1 cellular context compared by ENCODE assay signal in genomic region chr15:45402162-45402954, GRCh38.
TF ChIP-seq lines count a peak whose summit lies in the region.

No MANE protein-coding gene starts in this region.

TF ChIP-seq in K562, 482 proteins besides CTCF, POLR2A, EP300 and RAD21 (continued from another document and continues in another):
- TF ChIP-seq, protein P1, sequence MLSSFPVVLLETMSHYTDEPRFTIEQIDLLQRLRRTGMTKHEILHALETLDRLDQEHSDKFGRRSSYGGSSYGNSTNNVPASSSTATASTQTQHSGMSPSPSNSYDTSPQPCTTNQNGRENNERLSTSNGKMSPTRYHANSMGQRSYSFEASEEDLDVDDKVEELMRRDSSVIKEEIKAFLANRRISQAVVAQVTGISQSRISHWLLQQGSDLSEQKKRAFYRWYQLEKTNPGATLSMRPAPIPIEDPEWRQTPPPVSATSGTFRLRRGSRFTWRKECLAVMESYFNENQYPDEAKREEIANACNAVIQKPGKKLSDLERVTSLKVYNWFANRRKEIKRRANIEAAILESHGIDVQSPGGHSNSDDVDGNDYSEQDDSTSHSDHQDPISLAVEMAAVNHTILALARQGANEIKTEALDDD (IDR thresholded peaks at IDR 0.05): no peak
- no peak for TF ChIP-seq MCM2 (IDR thresholded peaks at IDR 0.05; ENCODE audit: low read depth)
- TF ChIP-seq SP1 (CRISPR knock-in tag; IDR thresholded peaks at IDR 0.05): peak; percentile 66
- TF ChIP-seq ZNF253 (CRISPR knock-in tag; conservative IDR thresholded peaks at IDR 0.05): no peak
- TF ChIP-seq RCOR1 (IDR thresholded peaks at IDR 0.05; ENCODE audit: borderline replicate concordance in 1 of 2, low read depth in 2 of 2, low read length in 2 of 2): no peak; a peak in 2 of 4 replicates
- TF ChIP-seq, protein P2, sequence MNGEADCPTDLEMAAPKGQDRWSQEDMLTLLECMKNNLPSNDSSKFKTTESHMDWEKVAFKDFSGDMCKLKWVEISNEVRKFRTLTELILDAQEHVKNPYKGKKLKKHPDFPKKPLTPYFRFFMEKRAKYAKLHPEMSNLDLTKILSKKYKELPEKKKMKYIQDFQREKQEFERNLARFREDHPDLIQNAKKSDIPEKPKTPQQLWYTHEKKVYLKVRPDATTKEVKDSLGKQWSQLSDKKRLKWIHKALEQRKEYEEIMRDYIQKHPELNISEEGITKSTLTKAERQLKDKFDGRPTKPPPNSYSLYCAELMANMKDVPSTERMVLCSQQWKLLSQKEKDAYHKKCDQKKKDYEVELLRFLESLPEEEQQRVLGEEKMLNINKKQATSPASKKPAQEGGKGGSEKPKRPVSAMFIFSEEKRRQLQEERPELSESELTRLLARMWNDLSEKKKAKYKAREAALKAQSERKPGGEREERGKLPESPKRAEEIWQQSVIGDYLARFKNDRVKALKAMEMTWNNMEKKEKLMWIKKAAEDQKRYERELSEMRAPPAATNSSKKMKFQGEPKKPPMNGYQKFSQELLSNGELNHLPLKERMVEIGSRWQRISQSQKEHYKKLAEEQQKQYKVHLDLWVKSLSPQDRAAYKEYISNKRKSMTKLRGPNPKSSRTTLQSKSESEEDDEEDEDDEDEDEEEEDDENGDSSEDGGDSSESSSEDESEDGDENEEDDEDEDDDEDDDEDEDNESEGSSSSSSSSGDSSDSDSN (IDR thresholded peaks at IDR 0.05; ENCODE audit: borderline replicate concordance in 1 of 2, low read depth in 2 of 2, low read length in 2 of 2): peak; percentile 99 to 100
- no peak for TF ChIP-seq CBX3 (IDR thresholded peaks at IDR 0.05; ENCODE audit: borderline replicate concordance in 1 of 2, low read length in 2 of 2)
- TF ChIP-seq PTTG1 (tag; IDR thresholded peaks at IDR 0.05; ENCODE audit: low read depth): no peak
- TF ChIP-seq, protein P3, sequence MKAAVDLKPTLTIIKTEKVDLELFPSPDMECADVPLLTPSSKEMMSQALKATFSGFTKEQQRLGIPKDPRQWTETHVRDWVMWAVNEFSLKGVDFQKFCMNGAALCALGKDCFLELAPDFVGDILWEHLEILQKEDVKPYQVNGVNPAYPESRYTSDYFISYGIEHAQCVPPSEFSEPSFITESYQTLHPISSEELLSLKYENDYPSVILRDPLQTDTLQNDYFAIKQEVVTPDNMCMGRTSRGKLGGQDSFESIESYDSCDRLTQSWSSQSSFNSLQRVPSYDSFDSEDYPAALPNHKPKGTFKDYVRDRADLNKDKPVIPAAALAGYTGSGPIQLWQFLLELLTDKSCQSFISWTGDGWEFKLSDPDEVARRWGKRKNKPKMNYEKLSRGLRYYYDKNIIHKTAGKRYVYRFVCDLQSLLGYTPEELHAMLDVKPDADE (conservative IDR thresholded peaks at IDR 0.05; ENCODE audit: control insufficient read depth, low read depth, low read length): peak; percentile 22; the same call in 1 of the 2 replicates
- no peak for TF ChIP-seq PTRF (tag; IDR thresholded peaks at IDR 0.05)
- no peak for TF ChIP-seq HEY1 (CRISPR knock-in tag; IDR thresholded peaks at IDR 0.05; ENCODE audit: borderline replicate concordance)
- no peak for TF ChIP-seq ZNF3 (CRISPR knock-in tag; IDR thresholded peaks at IDR 0.05)
- TF ChIP-seq PCBP2 (IDR thresholded peaks at IDR 0.05; ENCODE audit: low read depth, low read length, poor library complexity, severe bottlenecking): no peak
- TF ChIP-seq MAFK (IDR thresholded peaks at IDR 0.05; ENCODE audit: low read length): no peak
- 0 out of 2 replicates have a peak, but pooled peaks have one; percentile 45 for TF ChIP-seq BRD4 (IDR thresholded peaks at IDR 0.05)
- no peak for TF ChIP-seq DLX4 (CRISPR knock-in tag; IDR thresholded peaks at IDR 0.05)
- TF ChIP-seq CBFA2T2 (conservative IDR thresholded peaks at IDR 0.05): no peak
- TF ChIP-seq JUN (IDR thresholded peaks at IDR 0.05; ENCODE audit: borderline replicate concordance, low read depth, low read length): no peak
- no peak for TF ChIP-seq JUN (CRISPR knock-in tag; IDR thresholded peaks at IDR 0.05; ENCODE audit: borderline replicate concordance)
- TF ChIP-seq MCM7 (IDR thresholded peaks at IDR 0.05): no peak
- no peak; the same call in 1 of the 2 replicates for TF ChIP-seq ZNF12 (CRISPR knock-in tag; IDR thresholded peaks at IDR 0.05)
- peak; percentile 54; the same call in 1 of the 2 replicates for TF ChIP-seq POLR2AphosphoS2 (IDR thresholded peaks at IDR 0.05; ENCODE audit: low read length)
- TF ChIP-seq HNRNPLL (IDR thresholded peaks at IDR 0.05; ENCODE audit: low read depth, low read length, poor library complexity, severe bottlenecking): peak; percentile 31
- no peak for TF ChIP-seq ZNF408 (CRISPR knock-in tag; IDR thresholded peaks at IDR 0.05; ENCODE audit: low read depth)
- TF ChIP-seq ZNF780A (CRISPR knock-in tag; IDR thresholded peaks at IDR 0.05): no peak
- no peak for TF ChIP-seq DNMT1 (IDR thresholded peaks at IDR 0.05)
- TF ChIP-seq SFPQ (IDR thresholded peaks at IDR 0.05; ENCODE audit: low read depth, low read length): no peak
- no peak for TF ChIP-seq SMARCA5 (IDR thresholded peaks at IDR 0.05)
- peak; percentile 70; the same call in 1 of the 2 replicates for TF ChIP-seq ZEB2 (IDR thresholded peaks at IDR 0.05)
- TF ChIP-seq ZNF583 (CRISPR knock-in tag; IDR thresholded peaks at IDR 0.05): no peak
- TF ChIP-seq ZNF316 (IDR thresholded peaks at IDR 0.05): no peak
- TF ChIP-seq SREBF1 (IDR thresholded peaks at IDR 0.05; ENCODE audit: borderline replicate concordance, low read depth, low read length): no peak
- no peak for TF ChIP-seq SMAD1 (IDR thresholded peaks at IDR 0.05; ENCODE audit: low read depth, low read length, partially characterized antibody)
- TF ChIP-seq, protein P4, sequence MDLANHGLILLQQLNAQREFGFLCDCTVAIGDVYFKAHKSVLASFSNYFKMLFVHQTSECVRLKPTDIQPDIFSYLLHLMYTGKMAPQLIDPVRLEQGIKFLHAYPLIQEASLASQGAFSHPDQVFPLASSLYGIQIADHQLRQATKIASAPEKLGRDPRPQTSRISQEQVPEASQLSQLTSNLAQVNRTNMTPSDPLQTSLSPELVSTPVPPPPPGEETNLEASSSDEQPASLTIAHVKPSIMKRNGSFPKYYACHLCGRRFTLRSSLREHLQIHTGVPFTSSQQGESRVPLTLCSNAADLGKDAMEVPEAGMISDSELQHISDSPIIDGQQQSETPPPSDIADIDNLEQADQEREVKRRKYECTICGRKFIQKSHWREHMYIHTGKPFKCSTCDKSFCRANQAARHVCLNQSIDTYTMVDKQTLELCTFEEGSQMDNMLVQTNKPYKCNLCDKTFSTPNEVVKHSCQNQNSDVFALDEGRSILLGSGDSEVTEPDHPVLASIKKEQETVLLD (IDR thresholded peaks at IDR 0.05): peak; percentile 93
- TF ChIP-seq MIER1 (IDR thresholded peaks at IDR 0.05; ENCODE audit: low read depth): no peak
- TF ChIP-seq DMBX1 (CRISPR knock-in tag; IDR thresholded peaks at IDR 0.05; ENCODE audit: borderline replicate concordance): no peak
- TF ChIP-seq MCM5 (IDR thresholded peaks at IDR 0.05; ENCODE audit: low read depth): no peak
- TF ChIP-seq ZNF347 (CRISPR knock-in tag; IDR thresholded peaks at IDR 0.05; ENCODE audit: low read depth): no peak
- no peak for TF ChIP-seq ZNF324 (CRISPR knock-in tag; IDR thresholded peaks at IDR 0.05)
- no peak for TF ChIP-seq ZFP1 (CRISPR knock-in tag; IDR thresholded peaks at IDR 0.05)
- no peak for TF ChIP-seq MEF2D (tag; conservative IDR thresholded peaks at IDR 0.05; ENCODE audit: low read depth)
- no peak for TF ChIP-seq E2F8 (IDR thresholded peaks at IDR 0.05; ENCODE audit: low read depth, partially characterized antibody)
- no peak for TF ChIP-seq SIRT6 (IDR thresholded peaks at IDR 0.05; ENCODE audit: low read depth, low read length)
- TF ChIP-seq ARHGAP35 (IDR thresholded peaks at IDR 0.05; ENCODE audit: partially characterized antibody): no peak
- TF ChIP-seq, protein P5, sequence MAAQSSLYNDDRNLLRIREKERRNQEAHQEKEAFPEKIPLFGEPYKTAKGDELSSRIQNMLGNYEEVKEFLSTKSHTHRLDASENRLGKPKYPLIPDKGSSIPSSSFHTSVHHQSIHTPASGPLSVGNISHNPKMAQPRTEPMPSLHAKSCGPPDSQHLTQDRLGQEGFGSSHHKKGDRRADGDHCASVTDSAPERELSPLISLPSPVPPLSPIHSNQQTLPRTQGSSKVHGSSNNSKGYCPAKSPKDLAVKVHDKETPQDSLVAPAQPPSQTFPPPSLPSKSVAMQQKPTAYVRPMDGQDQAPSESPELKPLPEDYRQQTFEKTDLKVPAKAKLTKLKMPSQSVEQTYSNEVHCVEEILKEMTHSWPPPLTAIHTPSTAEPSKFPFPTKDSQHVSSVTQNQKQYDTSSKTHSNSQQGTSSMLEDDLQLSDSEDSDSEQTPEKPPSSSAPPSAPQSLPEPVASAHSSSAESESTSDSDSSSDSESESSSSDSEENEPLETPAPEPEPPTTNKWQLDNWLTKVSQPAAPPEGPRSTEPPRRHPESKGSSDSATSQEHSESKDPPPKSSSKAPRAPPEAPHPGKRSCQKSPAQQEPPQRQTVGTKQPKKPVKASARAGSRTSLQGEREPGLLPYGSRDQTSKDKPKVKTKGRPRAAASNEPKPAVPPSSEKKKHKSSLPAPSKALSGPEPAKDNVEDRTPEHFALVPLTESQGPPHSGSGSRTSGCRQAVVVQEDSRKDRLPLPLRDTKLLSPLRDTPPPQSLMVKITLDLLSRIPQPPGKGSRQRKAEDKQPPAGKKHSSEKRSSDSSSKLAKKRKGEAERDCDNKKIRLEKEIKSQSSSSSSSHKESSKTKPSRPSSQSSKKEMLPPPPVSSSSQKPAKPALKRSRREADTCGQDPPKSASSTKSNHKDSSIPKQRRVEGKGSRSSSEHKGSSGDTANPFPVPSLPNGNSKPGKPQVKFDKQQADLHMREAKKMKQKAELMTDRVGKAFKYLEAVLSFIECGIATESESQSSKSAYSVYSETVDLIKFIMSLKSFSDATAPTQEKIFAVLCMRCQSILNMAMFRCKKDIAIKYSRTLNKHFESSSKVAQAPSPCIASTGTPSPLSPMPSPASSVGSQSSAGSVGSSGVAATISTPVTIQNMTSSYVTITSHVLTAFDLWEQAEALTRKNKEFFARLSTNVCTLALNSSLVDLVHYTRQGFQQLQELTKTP (IDR thresholded peaks at IDR 0.05; ENCODE audit: low read depth in 1 of 2, partially characterized antibody in 2 of 2): no peak
- no peak for TF ChIP-seq ID3 (CRISPR knock-in tag; IDR thresholded peaks at IDR 0.05)
- no peak for TF ChIP-seq ID3 (tag; IDR thresholded peaks at IDR 0.05)
- no peak for TF ChIP-seq PHF21A (IDR thresholded peaks at IDR 0.05; ENCODE audit: borderline replicate concordance, low read depth)
- TF ChIP-seq HNRNPL (IDR thresholded peaks at IDR 0.05; ENCODE audit: low read depth, low read length): 0 out of 2 replicates have a peak, but pooled peaks have one; percentile 30
- peak; percentile 85 for TF ChIP-seq KDM5B (IDR thresholded peaks at IDR 0.05; ENCODE audit: insufficient replicate concordance, low read depth, low read length)
- TF ChIP-seq FUS (optimal IDR thresholded peaks at IDR 0.05; ENCODE audit: low read depth, low read length): no peak
- peak; percentile 16 for TF ChIP-seq U2AF1 (optimal IDR thresholded peaks at IDR 0.05; ENCODE audit: low read depth, low read length)
- no peak for TF ChIP-seq CCAR2 (IDR thresholded peaks at IDR 0.05; ENCODE audit: low read depth, low read length)
